In genomic region chr20:63470410-63470809, GRCh38 we compare ENCODE assay signal across 1 cellular context.
TF ChIP-seq lines count a peak whose summit lies in the region.

No MANE protein-coding gene starts in this region.

TF ChIP-seq in HCT116, 20 proteins besides CTCF, POLR2A, EP300 and RAD21 (continued from another document):
- TF ChIP-seq EZH2 (IDR thresholded peaks at IDR 0.05) (no peak), EZH2phosphoT487 (IDR thresholded peaks at IDR 0.05; ENCODE audit: borderline replicate concordance) (no peak)
